Comparison of ENCODE assay signal across 8 cellular contexts in genomic region chr17:27319536-27320221, GRCh38. TPM values are rescaled to one million over a fixed set of nuclear protein-coding genes. Genes with fewer than 3 reads are reported as not detected.
A peak's percentile ranks its signal among the peaks of the same experiment; 100 is the strongest.
DNase-seq lines count a peak whose midpoint lies in the region; ATAC-seq and TF ChIP-seq lines count a peak whose summit lies in the region.

No MANE protein-coding gene starts in this region.

- H3K4me3 ChIP-seq in epithelial cell of proximal tubule (ENCODE audit: low read depth, low read length) (no peak overlapping the region), muscle layer of duodenum (ENCODE audit: low read depth in 1 of 2, low read length in 2 of 2) (no peak overlapping the region)

- H3K36me3 ChIP-seq in muscle layer of duodenum (ENCODE audit: control insufficient read depth in 1 of 2, insufficient read depth in 2 of 2, low read length in 2 of 2), result peaks cover 21 to 28% of the 10 kb centered on the region in 2 donors

- H3K27me3 ChIP-seq in muscle layer of duodenum (ENCODE audit: low read depth, low read length), result no peaks in the 10 kb centered on the region

- H3K4me1 ChIP-seq in muscle layer of duodenum (ENCODE audit: control insufficient read depth in 1 of 2, insufficient read depth in 2 of 2, low read length in 2 of 2), result peaks cover 20 to 30% of the 10 kb centered on the region in 2 donors

- TF ChIP-seq CTCF in AG09319 (IDR thresholded peaks at IDR 0.05; ENCODE audit: low read depth, low read length) (no peak), epithelial cell of proximal tubule (conservative IDR thresholded peaks at IDR 0.05; ENCODE audit: low read depth, low read length) (no peak)

- H3K9me3 ChIP-seq in muscle layer of duodenum (ENCODE audit: control insufficient read depth in 1 of 2, low read length in 2 of 2), result no peaks in the 10 kb centered on the region

- peak; percentile 55 for DNase-seq in AG09319 (ENCODE audit: extremely low read depth, low read depth)
- peak; percentile 80 for DNase-seq in NCI-H2171 (lab: John Stamatoyannopoulos, UW)
- peak; percentile 57 for DNase-seq in epithelial cell of proximal tubule (ENCODE audit: low read depth)
- no peak for DNase-seq in activated CD4-positive, alpha-beta T cell treated with anti-CD3 and anti-CD28 coated beads, Interleukin-2, amount 50 U/mL, for 1 hour
- DNase-seq in NCI-H1417 (lab: John Stamatoyannopoulos, UW), result no peak

- H3K27ac ChIP-seq in muscle layer of duodenum (ENCODE audit: low read length), result peak overlapping the region; percentile 20

- no peak for ATAC-seq in GM18858 (IDR thresholded peaks at IDR 0.05; ENCODE audit: unreplicated experiment)
- no peak for ATAC-seq in GM21515 (IDR thresholded peaks at IDR 0.05; ENCODE audit: unreplicated experiment)

RNA-seq across cellular contexts. Expression of gene WSB1, which starts 25.8 kb away (rescaled TPM):
- total RNA-seq in epithelial cell of proximal tubule, result 28.7 and 68.5 TPM in 2 replicates

Comparison
In these comparisons a context has a peak if more than half of its experiments do, and no peak if none do; other contexts are left out.
1. DNase-seq: peak in AG09319 (single experiment), NCI-H2171 (single experiment) and epithelial cell of proximal tubule (single experiment); none in activated CD4-positive, alpha-beta T cell treated with anti-CD3 and anti-CD28 coated beads, Interleukin-2, amount 50 U/mL, for 1 hour (single experiment) and NCI-H1417 (0 of 3).